Comparison of ENCODE assay signal across 8 cellular contexts in the genomic region with DNA sequence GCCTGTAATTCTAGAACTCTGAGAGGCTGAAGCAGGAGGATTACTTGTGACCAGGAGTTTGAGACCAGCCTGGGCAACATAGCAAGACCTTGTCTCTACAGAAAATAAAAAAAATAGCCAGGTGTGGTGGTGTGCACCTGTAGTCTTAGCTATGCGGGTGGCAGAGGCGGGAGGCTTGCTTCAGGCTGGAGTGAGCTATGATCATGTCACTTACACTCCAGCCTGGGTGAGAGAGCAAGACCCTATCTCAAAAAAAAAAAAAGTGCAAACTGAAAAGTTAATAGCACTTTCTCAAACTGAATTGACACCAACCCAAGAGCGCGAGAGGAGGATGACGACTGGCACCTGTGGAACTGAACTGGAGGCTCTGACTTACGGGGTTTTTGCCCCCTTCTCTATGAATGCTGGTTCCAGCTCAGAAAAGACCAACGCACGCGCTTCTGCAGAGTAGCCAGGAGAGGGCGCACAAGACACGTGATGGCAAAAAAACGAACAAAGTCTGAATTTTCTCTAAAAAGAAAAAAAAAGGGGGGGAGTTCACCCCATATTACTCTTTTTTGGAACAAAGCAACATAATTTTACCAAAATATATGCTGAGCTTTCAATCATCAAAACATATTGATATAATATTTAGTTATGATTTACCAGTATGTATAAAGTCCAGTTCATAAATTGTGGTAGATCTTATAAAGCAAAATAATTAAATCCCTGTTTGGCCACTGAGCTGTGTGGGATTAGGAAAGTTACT. TPM values are rescaled to one million over a fixed set of nuclear protein-coding genes. Genes with fewer than 3 reads are reported as not detected.
DNase-seq lines count a peak whose midpoint lies in the region; ATAC-seq, FAIRE-seq and TF ChIP-seq lines count a peak whose summit lies in the region.
"Had no signal": no experiment of that assay in that cellular context is flagged by ENCODE, and none has a peak within 500 bp of the region (broad histone marks: within the 10 kb centered on the region; RNA-seq: fewer than 3 reads in every experiment).

No MANE protein-coding gene starts in this region.

- no peak for DNase-seq in GM12891 (ENCODE audit: insufficient read length, low spot score)
- peak; percentile 29 for DNase-seq in NCI-H2029 (lab: John Stamatoyannopoulos, UW)
- DNase-seq in breast epithelium (ENCODE audit: low spot score in 2 of 2), result no peak
- peak; percentile 69 for DNase-seq in left kidney (ENCODE audit: low read depth, low spot score)
- DNase-seq in stimulated activated CD4-positive, alpha-beta T cell treated with anti-CD3 and anti-CD28 coated beads, TNF-alpha, amount 100 ng/mL, for 24 hours (ENCODE audit: low read depth in 3 of 3), result peak; percentile 36 to 53 (median 46)

- ATAC-seq in GM18867 (IDR thresholded peaks at IDR 0.05; ENCODE audit: unreplicated experiment), result no peak

- no peak overlapping the region for H3K4me3 ChIP-seq in breast epithelium

- intact Hi-C loops in breast epithelium (cut with DNase I; ENCODE audit: low total_unique reads), result no loop called here

- no peaks in the 10 kb centered on the region for H3K27me3 ChIP-seq in breast epithelium

- no peaks in the 10 kb centered on the region for H3K36me3 ChIP-seq in breast epithelium

- H3K27ac ChIP-seq in VCaP (no peak overlapping the region), breast epithelium (no peak overlapping the region)

- H3K4me1 ChIP-seq in breast epithelium, result no peaks in the 10 kb centered on the region

- TF ChIP-seq CTCF in VCaP (conservative IDR thresholded peaks at IDR 0.05), result peak; percentile 93
- TF ChIP-seq CTCF in breast epithelium (IDR thresholded peaks at IDR 0.05), result peak; percentile 50 to 90 (median 82)

- no peaks in the 10 kb centered on the region for H3K9me3 ChIP-seq in breast epithelium

- FAIRE-seq in GM12891 (lab: Jason Lieb, UNC), result peak; percentile 5
- FAIRE-seq: frontal cortex had no signal

- TF ChIP-seq POLR2A in GM12891 (IDR thresholded peaks at IDR 0.05; ENCODE audit: low read depth, low read length) (no peak), breast epithelium (IDR thresholded peaks at IDR 0.05) (no peak)

TF ChIP-seq in GM12891, 5 proteins besides CTCF, POLR2A, EP300 and RAD21:
- no peak for TF ChIP-seq POU2F2 (IDR thresholded peaks at IDR 0.05; ENCODE audit: low read depth, low read length)
- no peak for TF ChIP-seq PAX5 (IDR thresholded peaks at IDR 0.05; ENCODE audit: insufficient read depth, low read length, severe bottlenecking)
- no peak for TF ChIP-seq TAF1 (IDR thresholded peaks at IDR 0.05; ENCODE audit: low read depth, low read length)
- no peak for TF ChIP-seq SPI1 (IDR thresholded peaks at IDR 0.05; ENCODE audit: low read depth, low read length)
- no peak for TF ChIP-seq POLR2AphosphoS5 (IDR thresholded peaks at IDR 0.05; ENCODE audit: low read depth, low read length)
TF ChIP-seq in GM12891: peak in this region for 0.

RNA-seq across cellular contexts. Expression of gene CFAP92, which starts 23.7 kb away (rescaled TPM):
- polyA plus RNA-seq in GM12891 (2012; ENCODE audit: low read depth, missing spikeins), result 0.08 TPM
- total RNA-seq in breast epithelium, result 1 to 10 TPM in 2 of 3 donors, under 1 TPM in 1; 0.66 to 1.4 (median 1.3) TPM

RNA-seq across cellular contexts. Expression of gene EFCC1, which starts 30.9 kb away (rescaled TPM):
- not detected for polyA plus RNA-seq in GM12891 (2012; ENCODE audit: low read depth, missing spikeins)
- 1 to 10 TPM; 1.6 to 3.9 (median 1.8) TPM for total RNA-seq in breast epithelium

Comparison
In these comparisons a context has a peak if more than half of its experiments do, and no peak if none do; other contexts are left out.
1. DNase-seq: peak in NCI-H2029 (single experiment), left kidney (single experiment) and stimulated activated CD4-positive, alpha-beta T cell treated with anti-CD3 and anti-CD28 coated beads, TNF-alpha, amount 100 ng/mL, for 24 hours (3 of 3); none in GM12891 (single experiment) and breast epithelium (0 of 2).